In genomic region chr5:166948679-166949078, GRCh38 we compare ENCODE assay signal across 9 cellular contexts. TPM values are rescaled to one million over a fixed set of nuclear protein-coding genes. Genes with fewer than 3 reads are reported as not detected.
"Had no signal": no experiment of that assay in that cellular context is flagged by ENCODE, and none has a peak within 500 bp of the region (broad histone marks: within the 10 kb centered on the region; RNA-seq: fewer than 3 reads in every experiment).

No MANE protein-coding gene starts in this region.

- H3K4me1 ChIP-seq: HAP-1 had no signal

- ATAC-seq: HCT116 had no signal

- H3K9me3 ChIP-seq: HAP-1 had no signal

- H2AFZ ChIP-seq: GM23248 had no signal

- H3K4me3 ChIP-seq: GM23248, HAP-1 had no signal

- DNase-seq: GM23248, GOT3, H7, HFFc6, KG1 had no signal

- H3K27ac ChIP-seq: GM23248, HL-60 had no signal

- H3K36me3 ChIP-seq: HAP-1 had no signal

- H3K9ac ChIP-seq: GM23248 had no signal

RNA-seq across cellular contexts. Expression of gene TENM2, which starts 30.1 kb away (rescaled TPM):
- polyA plus RNA-seq: IgD-negative memory B cell had no signal
